Comparison of ENCODE assay signal across 1 cellular context in genomic region chr7:14666304-14666703, GRCh38.
A peak's percentile ranks its signal among the peaks of the same experiment; 100 is the strongest.
TF ChIP-seq lines count a peak whose summit lies in the region.

No MANE protein-coding gene starts in this region.

TF ChIP-seq in SK-N-SH, 30 proteins besides CTCF, POLR2A, EP300 and RAD21 (continued from another document):
- peak; percentile 78 for TF ChIP-seq TEAD4 (IDR thresholded peaks at IDR 0.05; ENCODE audit: borderline replicate concordance, insufficient read depth)
- TF ChIP-seq, protein P1, sequence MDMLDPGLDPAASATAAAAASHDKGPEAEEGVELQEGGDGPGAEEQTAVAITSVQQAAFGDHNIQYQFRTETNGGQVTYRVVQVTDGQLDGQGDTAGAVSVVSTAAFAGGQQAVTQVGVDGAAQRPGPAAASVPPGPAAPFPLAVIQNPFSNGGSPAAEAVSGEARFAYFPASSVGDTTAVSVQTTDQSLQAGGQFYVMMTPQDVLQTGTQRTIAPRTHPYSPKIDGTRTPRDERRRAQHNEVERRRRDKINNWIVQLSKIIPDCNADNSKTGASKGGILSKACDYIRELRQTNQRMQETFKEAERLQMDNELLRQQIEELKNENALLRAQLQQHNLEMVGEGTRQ (IDR thresholded peaks at IDR 0.05; ENCODE audit: borderline replicate concordance, low read depth, low read length), result no peak
- TF ChIP-seq, protein P2, sequence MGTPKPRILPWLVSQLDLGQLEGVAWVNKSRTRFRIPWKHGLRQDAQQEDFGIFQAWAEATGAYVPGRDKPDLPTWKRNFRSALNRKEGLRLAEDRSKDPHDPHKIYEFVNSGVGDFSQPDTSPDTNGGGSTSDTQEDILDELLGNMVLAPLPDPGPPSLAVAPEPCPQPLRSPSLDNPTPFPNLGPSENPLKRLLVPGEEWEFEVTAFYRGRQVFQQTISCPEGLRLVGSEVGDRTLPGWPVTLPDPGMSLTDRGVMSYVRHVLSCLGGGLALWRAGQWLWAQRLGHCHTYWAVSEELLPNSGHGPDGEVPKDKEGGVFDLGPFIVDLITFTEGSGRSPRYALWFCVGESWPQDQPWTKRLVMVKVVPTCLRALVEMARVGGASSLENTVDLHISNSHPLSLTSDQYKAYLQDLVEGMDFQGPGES (IDR thresholded peaks at IDR 0.05; ENCODE audit: low read depth, low read length), result no peak
- TF ChIP-seq MEF2A (IDR thresholded peaks at IDR 0.05; ENCODE audit: borderline replicate concordance, low read depth), result no peak
- TF ChIP-seq RFX5 (IDR thresholded peaks at IDR 0.05; ENCODE audit: low read length), result no peak
- TF ChIP-seq ZBTB33 (IDR thresholded peaks at IDR 0.05; ENCODE audit: borderline replicate concordance, low read depth), result no peak
- peak; percentile 79 for TF ChIP-seq TCF12 (IDR thresholded peaks at IDR 0.05)
- peak; percentile 23; the same call in 1 of the 2 replicates for TF ChIP-seq JUND (IDR thresholded peaks at IDR 0.05)
- TF ChIP-seq SIN3A (IDR thresholded peaks at IDR 0.05; ENCODE audit: borderline replicate concordance, low read depth, low read length), result no peak
- no peak for TF ChIP-seq NRF1 (IDR thresholded peaks at IDR 0.05; ENCODE audit: low read depth, low read length)
- TF ChIP-seq YY1 (IDR thresholded peaks at IDR 0.05; ENCODE audit: low read depth), result no peak
- TF ChIP-seq EZH2phosphoT487 (IDR thresholded peaks at IDR 0.05; ENCODE audit: borderline replicate concordance, low read depth), result no peak
- no peak for TF ChIP-seq FOSL2 (IDR thresholded peaks at IDR 0.05; ENCODE audit: borderline replicate concordance, low read depth)
- TF ChIP-seq, protein P3, sequence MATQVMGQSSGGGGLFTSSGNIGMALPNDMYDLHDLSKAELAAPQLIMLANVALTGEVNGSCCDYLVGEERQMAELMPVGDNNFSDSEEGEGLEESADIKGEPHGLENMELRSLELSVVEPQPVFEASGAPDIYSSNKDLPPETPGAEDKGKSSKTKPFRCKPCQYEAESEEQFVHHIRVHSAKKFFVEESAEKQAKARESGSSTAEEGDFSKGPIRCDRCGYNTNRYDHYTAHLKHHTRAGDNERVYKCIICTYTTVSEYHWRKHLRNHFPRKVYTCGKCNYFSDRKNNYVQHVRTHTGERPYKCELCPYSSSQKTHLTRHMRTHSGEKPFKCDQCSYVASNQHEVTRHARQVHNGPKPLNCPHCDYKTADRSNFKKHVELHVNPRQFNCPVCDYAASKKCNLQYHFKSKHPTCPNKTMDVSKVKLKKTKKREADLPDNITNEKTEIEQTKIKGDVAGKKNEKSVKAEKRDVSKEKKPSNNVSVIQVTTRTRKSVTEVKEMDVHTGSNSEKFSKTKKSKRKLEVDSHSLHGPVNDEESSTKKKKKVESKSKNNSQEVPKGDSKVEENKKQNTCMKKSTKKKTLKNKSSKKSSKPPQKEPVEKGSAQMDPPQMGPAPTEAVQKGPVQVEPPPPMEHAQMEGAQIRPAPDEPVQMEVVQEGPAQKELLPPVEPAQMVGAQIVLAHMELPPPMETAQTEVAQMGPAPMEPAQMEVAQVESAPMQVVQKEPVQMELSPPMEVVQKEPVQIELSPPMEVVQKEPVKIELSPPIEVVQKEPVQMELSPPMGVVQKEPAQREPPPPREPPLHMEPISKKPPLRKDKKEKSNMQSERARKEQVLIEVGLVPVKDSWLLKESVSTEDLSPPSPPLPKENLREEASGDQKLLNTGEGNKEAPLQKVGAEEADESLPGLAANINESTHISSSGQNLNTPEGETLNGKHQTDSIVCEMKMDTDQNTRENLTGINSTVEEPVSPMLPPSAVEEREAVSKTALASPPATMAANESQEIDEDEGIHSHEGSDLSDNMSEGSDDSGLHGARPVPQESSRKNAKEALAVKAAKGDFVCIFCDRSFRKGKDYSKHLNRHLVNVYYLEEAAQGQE (IDR thresholded peaks at IDR 0.05; ENCODE audit: low read depth, low read length), result no peak
- peak; percentile 91 for TF ChIP-seq FOXJ3 (CRISPR knock-in tag; IDR thresholded peaks at IDR 0.05)
- TF ChIP-seq SMC3 (IDR thresholded peaks at IDR 0.05; ENCODE audit: low read depth, low read length), result no peak
- TF ChIP-seq NFIC (IDR thresholded peaks at IDR 0.05; ENCODE audit: borderline replicate concordance), result no peak
- TF ChIP-seq RXRA (IDR thresholded peaks at IDR 0.05; ENCODE audit: borderline replicate concordance, low read depth), result no peak
- no peak for TF ChIP-seq GABPA (IDR thresholded peaks at IDR 0.05; ENCODE audit: low read depth)
- no peak for TF ChIP-seq MAX (IDR thresholded peaks at IDR 0.05; ENCODE audit: low read depth)
- TF ChIP-seq FOXM1 (IDR thresholded peaks at IDR 0.05; ENCODE audit: low read depth), result no peak
- TF ChIP-seq TAF1 (IDR thresholded peaks at IDR 0.05; ENCODE audit: borderline replicate concordance, low read depth, low read length), result no peak
- peak; percentile 97 for TF ChIP-seq RCOR1 (IDR thresholded peaks at IDR 0.05; ENCODE audit: low read length)
